ENCODE assay signal across 2 cellular contexts in the genomic region with DNA sequence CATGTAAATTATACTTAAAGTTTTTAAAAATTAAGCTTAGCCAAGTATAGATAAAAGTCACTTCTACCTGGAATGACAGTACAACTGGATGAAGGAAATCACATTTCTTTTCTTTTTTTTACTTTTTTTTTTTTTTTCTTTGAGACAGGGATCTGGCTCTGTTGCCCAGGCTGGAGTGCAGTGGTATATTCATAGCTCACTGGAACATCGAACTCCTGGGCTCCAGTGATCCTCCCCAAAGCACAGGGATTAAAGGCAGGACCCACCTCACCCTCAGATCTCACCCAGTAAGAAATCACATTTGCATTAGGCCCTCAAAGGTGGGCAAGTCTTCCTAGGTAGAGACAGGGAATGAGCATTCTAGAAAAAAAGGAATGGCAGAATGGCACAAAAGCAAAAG.
TF ChIP-seq lines count a peak whose summit lies in the region.

No MANE protein-coding gene starts in this region.

TF ChIP-seq in K562, 482 proteins besides CTCF, POLR2A, EP300 and RAD21:
- TF ChIP-seq ZNF407 (IDR thresholded peaks at IDR 0.05; ENCODE audit: low read depth) (no peak), ZNF12 (CRISPR knock-in tag; IDR thresholded peaks at IDR 0.05) (no peak), GTF2F1 (IDR thresholded peaks at IDR 0.05; ENCODE audit: low read depth, low read length) (no peak), ZNF121 (CRISPR knock-in tag; conservative IDR thresholded peaks at IDR 0.05) (peak; percentile 83)

TF ChIP-seq in GM23338, 12 proteins besides CTCF, POLR2A, EP300 and RAD21 (continued from another document):
- TF ChIP-seq, protein P1, sequence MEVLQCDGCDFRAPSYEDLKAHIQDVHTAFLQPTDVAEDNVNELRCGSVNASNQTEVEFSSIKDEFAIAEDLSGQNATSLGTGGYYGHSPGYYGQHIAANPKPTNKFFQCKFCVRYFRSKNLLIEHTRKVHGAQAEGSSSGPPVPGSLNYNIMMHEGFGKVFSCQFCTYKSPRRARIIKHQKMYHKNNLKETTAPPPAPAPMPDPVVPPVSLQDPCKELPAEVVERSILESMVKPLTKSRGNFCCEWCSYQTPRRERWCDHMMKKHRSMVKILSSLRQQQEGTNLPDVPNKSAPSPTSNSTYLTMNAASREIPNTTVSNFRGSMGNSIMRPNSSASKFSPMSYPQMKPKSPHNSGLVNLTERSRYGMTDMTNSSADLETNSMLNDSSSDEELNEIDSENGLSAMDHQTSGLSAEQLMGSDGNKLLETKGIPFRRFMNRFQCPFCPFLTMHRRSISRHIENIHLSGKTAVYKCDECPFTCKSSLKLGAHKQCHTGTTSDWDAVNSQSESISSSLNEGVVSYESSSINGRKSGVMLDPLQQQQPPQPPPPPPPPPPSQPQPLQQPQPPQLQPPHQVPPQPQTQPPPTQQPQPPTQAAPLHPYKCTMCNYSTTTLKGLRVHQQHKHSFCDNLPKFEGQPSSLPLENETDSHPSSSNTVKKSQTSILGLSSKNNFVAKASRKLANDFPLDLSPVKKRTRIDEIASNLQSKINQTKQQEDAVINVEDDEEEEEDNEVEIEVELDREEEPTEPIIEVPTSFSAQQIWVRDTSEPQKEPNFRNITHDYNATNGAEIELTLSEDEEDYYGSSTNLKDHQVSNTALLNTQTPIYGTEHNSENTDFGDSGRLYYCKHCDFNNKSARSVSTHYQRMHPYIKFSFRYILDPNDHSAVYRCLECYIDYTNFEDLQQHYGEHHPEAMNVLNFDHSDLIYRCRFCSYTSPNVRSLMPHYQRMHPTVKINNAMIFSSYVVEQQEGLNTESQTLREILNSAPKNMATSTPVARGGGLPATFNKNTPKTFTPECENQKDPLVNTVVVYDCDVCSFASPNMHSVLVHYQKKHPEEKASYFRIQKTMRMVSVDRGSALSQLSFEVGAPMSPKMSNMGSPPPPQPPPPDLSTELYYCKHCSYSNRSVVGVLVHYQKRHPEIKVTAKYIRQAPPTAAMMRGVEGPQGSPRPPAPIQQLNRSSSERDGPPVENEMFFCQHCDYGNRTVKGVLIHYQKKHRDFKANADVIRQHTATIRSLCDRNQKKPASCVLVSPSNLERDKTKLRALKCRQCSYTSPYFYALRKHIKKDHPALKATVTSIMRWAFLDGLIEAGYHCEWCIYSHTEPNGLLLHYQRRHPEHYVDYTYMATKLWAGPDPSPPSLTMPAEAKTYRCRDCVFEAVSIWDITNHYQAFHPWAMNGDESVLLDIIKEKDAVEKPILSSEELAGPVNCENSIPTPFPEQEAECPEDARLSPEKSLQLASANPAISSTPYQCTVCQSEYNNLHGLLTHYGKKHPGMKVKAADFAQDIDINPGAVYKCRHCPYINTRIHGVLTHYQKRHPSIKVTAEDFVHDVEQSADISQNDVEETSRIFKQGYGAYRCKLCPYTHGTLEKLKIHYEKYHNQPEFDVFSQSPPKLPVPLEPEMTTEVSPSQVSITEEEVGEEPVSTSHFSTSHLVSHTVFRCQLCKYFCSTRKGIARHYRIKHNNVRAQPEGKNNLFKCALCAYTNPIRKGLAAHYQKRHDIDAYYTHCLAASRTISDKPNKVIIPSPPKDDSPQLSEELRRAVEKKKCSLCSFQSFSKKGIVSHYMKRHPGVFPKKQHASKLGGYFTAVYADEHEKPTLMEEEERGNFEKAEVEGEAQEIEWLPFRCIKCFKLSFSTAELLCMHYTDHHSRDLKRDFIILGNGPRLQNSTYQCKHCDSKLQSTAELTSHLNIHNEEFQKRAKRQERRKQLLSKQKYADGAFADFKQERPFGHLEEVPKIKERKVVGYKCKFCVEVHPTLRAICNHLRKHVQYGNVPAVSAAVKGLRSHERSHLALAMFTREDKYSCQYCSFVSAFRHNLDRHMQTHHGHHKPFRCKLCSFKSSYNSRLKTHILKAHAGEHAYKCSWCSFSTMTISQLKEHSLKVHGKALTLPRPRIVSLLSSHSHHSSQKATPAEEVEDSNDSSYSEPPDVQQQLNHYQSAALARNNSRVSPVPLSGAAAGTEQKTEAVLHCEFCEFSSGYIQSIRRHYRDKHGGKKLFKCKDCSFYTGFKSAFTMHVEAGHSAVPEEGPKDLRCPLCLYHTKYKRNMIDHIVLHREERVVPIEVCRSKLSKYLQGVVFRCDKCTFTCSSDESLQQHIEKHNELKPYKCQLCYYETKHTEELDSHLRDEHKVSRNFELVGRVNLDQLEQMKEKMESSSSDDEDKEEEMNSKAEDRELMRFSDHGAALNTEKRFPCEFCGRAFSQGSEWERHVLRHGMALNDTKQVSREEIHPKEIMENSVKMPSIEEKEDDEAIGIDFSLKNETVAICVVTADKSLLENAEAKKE (CRISPR knock-in tag; IDR thresholded peaks at IDR 0.05): no peak
- no peak for TF ChIP-seq REST (IDR thresholded peaks at IDR 0.05; ENCODE audit: unreplicated experiment)
- TF ChIP-seq STAT1 (IDR thresholded peaks at IDR 0.05; ENCODE audit: unreplicated experiment): no peak
- TF ChIP-seq CREB1 (CRISPR knock-in tag; IDR thresholded peaks at IDR 0.05; ENCODE audit: low read depth): no peak
- TF ChIP-seq JUNB (IDR thresholded peaks at IDR 0.05; ENCODE audit: unreplicated experiment): no peak
- no peak for TF ChIP-seq ZNF114 (CRISPR knock-in tag; IDR thresholded peaks at IDR 0.05)
- no peak for TF ChIP-seq EZH2phosphoT487 (IDR thresholded peaks at IDR 0.05; ENCODE audit: unreplicated experiment)
- TF ChIP-seq ETS1 (IDR thresholded peaks at IDR 0.05): no peak
